In genomic region chrX:68358679-68359078, GRCh38 we compare ENCODE assay signal across 22 cellular contexts.
"Had no signal": no experiment of that assay in that cellular context is flagged by ENCODE, and none has a peak within 500 bp of the region (broad histone marks: within the 10 kb centered on the region; RNA-seq: fewer than 3 reads in every experiment).

No MANE protein-coding gene starts in this region.

- H3K4me3 ChIP-seq: K562 had no signal

- FAIRE-seq: HTR-8/SVneo, K562, RCC 7860 had no signal

- H3K27ac ChIP-seq: HL-60, KMS-11 had no signal

- ATAC-seq: K562 had no signal

- H3K9ac ChIP-seq: KMS-11, SK-N-SH had no signal

- H3K4me2 ChIP-seq: KMS-11, SK-N-SH had no signal

- H3K9me3 ChIP-seq: SK-N-SH had no signal

- DNase-seq: Kasumi-1, MM.1S, NCI-H1092 treated with DMSO at 0.1 percent for 48 hours, NCI-H1436, NCI-H187, NCI-H2029, NCI-H2081 treated with DMSO at 0.1 percent for 48 hours, NCI-H2171, NCI-H226, NCI-H446, NCI-H510A, NCI-H524 treated with DMSO at 0.1 percent for 48 hours, NCI-H69, NCI-H774, RPMI8226, SHP77, SK-N-SH had no signal
